8 cellular contexts compared by ENCODE assay signal in genomic region chr1:52552505-52553371, GRCh38.
DNase-seq lines count a peak whose midpoint lies in the region; ATAC-seq and TF ChIP-seq lines count a peak whose summit lies in the region.

TSS of gene TUT4 (minus strand) at chr1:52553092. CDS start at chr1:52526280, 26,812 bp downstream.

- peak; percentile 71 for ATAC-seq in GM19324 (IDR thresholded peaks at IDR 0.05; ENCODE audit: low FRiP score, unreplicated experiment)

- DNase-seq in HPDE6-E6E7 (ENCODE audit: extremely low spot score) (peak; percentile 33), NOMO-1 treated with DMSO at 0.1 percent for 48 hours (lab: John Stamatoyannopoulos, UW; ENCODE audit: unreplicated experiment) (peak; percentile 65), epithelial cell of esophagus (ENCODE audit: low read depth) (peak; percentile 72), middle frontal gyrus (ENCODE audit: extremely low spot score, low spot score) (peak; percentile 9)
- peak; percentile 87 for DNase-seq in activated CD8-positive, alpha-beta memory T cell treated with anti-CD3 and anti-CD28 coated beads, Interleukin-2, amount 50 U/mL, for 48 hours
- peak; percentile 66 to 68 for DNase-seq in stimulated activated CD8-positive, alpha-beta memory T cell treated with anti-CD3 and anti-CD28 coated beads, Interleukin-15, amount 100 ng/mL, for 48 hours (ENCODE audit: low read depth in 2 of 2)

- H4K20me1 ChIP-seq in BLaER1 = peaks cover 49% of the 10 kb centered on the region

- peak within 1 kb of the TSS; percentile 98 for H3K9ac ChIP-seq in BLaER1

- H3K9me3 ChIP-seq in BLaER1 = no peaks in the 10 kb centered on the region

- H3K27ac ChIP-seq in BLaER1 = peak within 1 kb of the TSS; percentile 98

- H3K4me1 ChIP-seq in BLaER1 = peaks cover 33% of the 10 kb centered on the region

- peak within 1 kb of the TSS; percentile 94 for H3K4me2 ChIP-seq in BLaER1

- TF ChIP-seq CTCF in epithelial cell of esophagus (IDR thresholded peaks at IDR 0.05; ENCODE audit: insufficient read depth, low read depth, low read length, missing control alignments) = no peak

- peaks cover 5% of the 10 kb centered on the region; the same call in 1 of the 2 replicates for H3K36me3 ChIP-seq in BLaER1

- no peaks in the 10 kb centered on the region for H3K27me3 ChIP-seq in BLaER1

- H3K4me3 ChIP-seq in BLaER1 (peak within 1 kb of the TSS; percentile 94), epithelial cell of esophagus (ENCODE audit: low read length) (peak within 1 kb of the TSS; percentile 77)

Comparison
In these comparisons a context has a peak if more than half of its experiments do, and no peak if none do; other contexts are left out.
1. Peak in every context shown above with its lines: DNase-seq, ATAC-seq, H3K4me3 ChIP-seq and H3K27ac ChIP-seq.
2. DNase-seq: peak in every context shown above with its lines; median percentile 87 in activated CD8-positive, alpha-beta memory T cell treated with anti-CD3 and anti-CD28 coated beads, Interleukin-2, amount 50 U/mL, for 48 hours; 72 in epithelial cell of esophagus; 67 in stimulated activated CD8-positive, alpha-beta memory T cell treated with anti-CD3 and anti-CD28 coated beads, Interleukin-15, amount 100 ng/mL, for 48 hours; 65 in NOMO-1 treated with DMSO at 0.1 percent for 48 hours; 33 in HPDE6-E6E7; 9 in middle frontal gyrus.